18 cellular contexts compared by ENCODE assay signal in the genomic region with DNA sequence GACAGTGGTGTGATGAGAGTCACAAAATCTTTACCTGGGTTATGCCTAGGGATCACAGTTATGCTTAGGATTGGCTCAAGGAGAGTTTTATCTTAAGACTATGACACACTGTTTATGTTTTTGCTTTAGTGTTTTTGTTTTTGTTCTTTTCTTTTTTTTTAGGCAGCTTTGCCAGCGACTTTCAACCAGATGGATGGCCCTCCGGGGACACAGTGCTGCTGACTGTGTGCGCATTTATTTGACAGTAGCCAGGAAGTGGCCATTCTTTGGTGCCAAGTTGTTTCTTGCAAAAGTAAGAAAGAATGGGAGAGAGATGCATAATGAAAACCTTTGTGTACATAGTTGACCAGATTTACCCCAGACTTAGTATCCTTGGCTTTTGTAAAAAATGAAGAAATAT. TPM values are rescaled to one million over a fixed set of nuclear protein-coding genes. Genes with fewer than 3 reads are reported as not detected.
DNase-seq lines count a peak whose midpoint lies in the region; ATAC-seq, FAIRE-seq and TF ChIP-seq lines count a peak whose summit lies in the region.
"Had no signal": no experiment of that assay in that cellular context is flagged by ENCODE, and none has a peak within 500 bp of the region (broad histone marks: within the 10 kb centered on the region; RNA-seq: fewer than 3 reads in every experiment).

No MANE protein-coding gene starts in this region.

- H3K4ac ChIP-seq in H9 (ENCODE audit: low read depth, low read length), result no peak overlapping the region

- H3K27me3 Mint-ChIP-seq in H9 (ENCODE audit: low read depth), result no peaks in the 10 kb centered on the region

- in situ Hi-C loops in K562 (cut with MboI), result no loop called here

- DNase-seq in H9 (no peak), K562 (ENCODE audit: extremely low read depth in 1 of 4, low spot score in 3 of 4) (no peak), kidney (no peak), suprapubic skin (ENCODE audit: low spot score in 2 of 2) (no peak), T-helper 9 cell (no peak), NCI-H748 (lab: John Stamatoyannopoulos, UW; ENCODE audit: unreplicated experiment) (no peak), GM12891 (ENCODE audit: insufficient read length, low spot score) (no peak), GM19238 (ENCODE audit: insufficient read length, low spot score) (no peak)
- DNase-seq: activated CD4-positive, alpha-beta T cell treated with anti-CD3 and anti-CD28 coated beads, Interleukin-2, amount 50 U/mL, for 1 hour; activated naive CD4-positive, alpha-beta T cell treated with Interleukin-2 at 50 U/mL for 16 hours; NCI-H1417 treated with DMSO at 0.1 percent for 48 hours; NCI-H748 treated with DMSO at 0.1 percent for 48 hours; stimulated activated CD4-positive, alpha-beta T cell treated with anti-CD3 and anti-CD28 coated beads, Interleukin-4, amount 100 ng/mL, for 24 hours had no signal

- H3K9ac ChIP-seq in H9 (ENCODE audit: extremely low read depth, insufficient read length, low read length) (no peak overlapping the region), K562 (ENCODE audit: insufficient read depth in 1 of 2, low read depth in 2 of 2, low read length in 2 of 2) (no peak overlapping the region), kidney (ENCODE audit: low read length in 2 of 2) (no peak overlapping the region)

- H3K4me3 ChIP-seq in K562 (no peak overlapping the region), kidney (ENCODE audit: low read length in 2 of 2) (no peak overlapping the region), suprapubic skin (no peak overlapping the region)
- H3K4me3 ChIP-seq: coronary artery, HAP-1, ovary had no signal

- no peak for TF ChIP-seq EP300 in K562 (IDR thresholded peaks at IDR 0.05; ENCODE audit: low read length)
- TF ChIP-seq EP300 in suprapubic skin (IDR thresholded peaks at IDR 0.05), result no peak

- H3K79me2 ChIP-seq in H9 (ENCODE audit: insufficient read depth, low read length), result no peaks in the 10 kb centered on the region
- no peaks in the 10 kb centered on the region for H3K79me2 ChIP-seq in K562 (ENCODE audit: control insufficient read depth, insufficient read depth, low read length)

- H3K56ac ChIP-seq in H9 (ENCODE audit: insufficient read length, low read depth, low read length), result no peak overlapping the region

- intact Hi-C loops in K562 (cut with micrococcal nuclease) (no loop called here), kidney (cut with DNase I) (no loop called here)

- peaks cover 5 to 9% of the 10 kb centered on the region in 2 experiments for H3K4me1 Mint-ChIP-seq in H9

- no peak overlapping the region for H2BK20ac ChIP-seq in H9 (ENCODE audit: low read depth, low read length, poor library complexity, severe bottlenecking)

- H3K27me3 ChIP-seq in H9 (ENCODE audit: insufficient read depth, low read length), result no peaks in the 10 kb centered on the region
- no peaks in the 10 kb centered on the region for H3K27me3 ChIP-seq in K562 (ENCODE audit: control insufficient read depth in 2 of 2, insufficient read depth in 2 of 2, low read length in 2 of 2)
- no peaks in the 10 kb centered on the region for H3K27me3 ChIP-seq in suprapubic skin
- H3K27me3 ChIP-seq: ovary had no signal

- FAIRE-seq in K562 (lab: Jason Lieb, UNC), result no peak
- FAIRE-seq in kidney (lab: Jason Lieb, UNC), result no peak
- FAIRE-seq in GM12891 (lab: Jason Lieb, UNC), result no peak

- no peak overlapping the region for H2AFZ ChIP-seq in H9 (ENCODE audit: low read length)
- 0 out of 2 replicates have a peak overlapping the region, but pooled peaks have one; percentile 26 for H2AFZ ChIP-seq in K562 (ENCODE audit: low read depth, low read length)

- H3K4me3 Mint-ChIP-seq in H9, result no peak overlapping the region
- H3K4me3 Mint-ChIP-seq: stimulated activated naive CD8-positive, alpha-beta T cell treated with anti-CD3 and anti-CD28 coated beads, Interleukin-15, Interleukin-2, amounts not matched to agents 100 ng/mL and 50 ng/mL, for 24 hours had no signal

- no peak overlapping the region for H2BK15ac ChIP-seq in H9 (ENCODE audit: low read depth, low read length)

- peaks cover 2 to 4% (median 2%) of the 10 kb centered on the region in 3 experiments; a peak in 3 of 7 replicates for H3K36me3 Mint-ChIP-seq in H9 (ENCODE audit: insufficient read depth in 1 of 3, low read depth in 3 of 3)

- H3T11ph ChIP-seq in H9 (ENCODE audit: low read length), result no peak overlapping the region

- H3K9me1 ChIP-seq in K562 (ENCODE audit: control insufficient read depth, insufficient read depth, low read length), result no peaks in the 10 kb centered on the region

- H3K9me3 Mint-ChIP-seq in H9, result no peaks in the 10 kb centered on the region
- H3K9me3 Mint-ChIP-seq: stimulated activated naive CD8-positive, alpha-beta T cell treated with anti-CD3 and anti-CD28 coated beads, Interleukin-15, Interleukin-2, amounts not matched to agents 100 ng/mL and 50 ng/mL, for 24 hours had no signal

- no peaks in the 10 kb centered on the region for H3K79me1 ChIP-seq in H9 (ENCODE audit: insufficient read depth, low read depth, low read length, poor library complexity, severe bottlenecking)

- H4K20me1 ChIP-seq in H9 (ENCODE audit: control insufficient read depth, insufficient read depth, insufficient read length) (no peaks in the 10 kb centered on the region), K562 (replicated peaks; ENCODE audit: control insufficient read depth, insufficient read depth, low read length) (no peaks in the 10 kb centered on the region)

- H2BK5ac ChIP-seq in H9 (ENCODE audit: insufficient read length, low read length), result no peak overlapping the region

- H2BK12ac ChIP-seq in H9 (ENCODE audit: insufficient read length, low read depth, low read length), result no peak overlapping the region

- no peaks in the 10 kb centered on the region for H3K23me2 ChIP-seq in H9 (ENCODE audit: insufficient read length, low read depth, low read length, poor library complexity, severe bottlenecking)

- no peaks in the 10 kb centered on the region for H3K4me1 ChIP-seq in H9 (ENCODE audit: insufficient read depth, low read length)
- no peaks in the 10 kb centered on the region for H3K4me1 ChIP-seq in K562 (replicated peaks in 1 of 2; ENCODE audit: control insufficient read depth in 2 of 2, insufficient read depth in 2 of 2, low read length in 2 of 2)
- peaks cover 5 to 7% of the 10 kb centered on the region in 2 donors for H3K4me1 ChIP-seq in kidney (ENCODE audit: control insufficient read depth in 1 of 2, insufficient read depth in 1 of 2, low read depth in 1 of 2, low read length in 2 of 2)
- H3K4me1 ChIP-seq in suprapubic skin, result peaks cover 22% of the 10 kb centered on the region

- H3K4me2 ChIP-seq in H9 (ENCODE audit: insufficient read depth, insufficient read length, low read length) (no peak overlapping the region), K562 (ENCODE audit: insufficient read depth, low read length) (no peak overlapping the region)

- no peak overlapping the region for H4K8ac ChIP-seq in H9 (replicated peaks; ENCODE audit: insufficient read length, low read depth, low read length)

- H4K91ac ChIP-seq in H9 (ENCODE audit: insufficient read length, low read depth, low read length), result no peak overlapping the region

- no peak for ATAC-seq in K562
- ATAC-seq: left lobe of liver had no signal

- no peak overlapping the region for H4K5ac ChIP-seq in H9 (ENCODE audit: insufficient read length, low read depth, low read length)

- H3K23ac ChIP-seq in H9 (ENCODE audit: insufficient read length, low read depth, low read length), result no peak overlapping the region

- no peak overlapping the region for H3K14ac ChIP-seq in H9 (ENCODE audit: insufficient read depth, low read length)

- no peak overlapping the region for H2BK120ac ChIP-seq in H9 (ENCODE audit: low read depth, low read length, poor library complexity, severe bottlenecking)

- H3K9me3 ChIP-seq in H9 (ENCODE audit: control insufficient read depth, low read depth, low read length) (no peaks in the 10 kb centered on the region), K562 (replicated peaks; ENCODE audit: control insufficient read depth, insufficient read depth, low read depth, low read length) (no peaks in the 10 kb centered on the region), kidney (ENCODE audit: control insufficient read depth in 1 of 2, low read length in 2 of 2) (no peaks in the 10 kb centered on the region), suprapubic skin (no peaks in the 10 kb centered on the region)
- H3K9me3 ChIP-seq: HAP-1, ovary had no signal

- H3K27ac ChIP-seq in H9 (ENCODE audit: insufficient read length, low read depth, low read length), result no peak overlapping the region
- no peak overlapping the region for H3K27ac ChIP-seq in K562 (ENCODE audit: extremely low read depth, low read depth, low read length)
- H3K27ac ChIP-seq in kidney (ENCODE audit: low read depth in 2 of 2, low read length in 2 of 2), result peak overlapping the region; percentile 7 to 56
- H3K27ac ChIP-seq in suprapubic skin, result peak overlapping the region; percentile 58

- POLR2A ChIA-PET in K562 (lab: Yijun Ruan, JAX), result no interaction called here

- TF ChIP-seq POLR2A in K562 (conservative IDR thresholded peaks at IDR 0.05) (no peak), suprapubic skin (IDR thresholded peaks at IDR 0.05) (no peak), GM12891 (IDR thresholded peaks at IDR 0.05; ENCODE audit: low read depth, low read length) (no peak)

- no peak overlapping the region for H3K18ac ChIP-seq in H9 (ENCODE audit: insufficient read length, low read depth, low read length)

- WGBS in H9 (ENCODE audit: extremely low coverage, insufficient read length, low lambda C conversion rate), result no CpG with 5 or more reads among the region's 3 CpGs
- 56% methylated on average over 3 of the region's 3 CpGs for WGBS in K562 (ENCODE audit: insufficient coverage, low coverage, missing lambda C conversion rate)
- WGBS in suprapubic skin, result 44% methylated on average over 3 of the region's 3 CpGs

- H2AK5ac ChIP-seq in H9 (ENCODE audit: insufficient read length, low read length), result no peak overlapping the region

- H3K27ac Mint-ChIP-seq in H9, result peak overlapping the region in 2 of 3 experiments; percentile 23 to 44; a peak in 1 of 7 replicates
- H3K27ac Mint-ChIP-seq: stimulated activated naive CD8-positive, alpha-beta T cell treated with anti-CD3 and anti-CD28 coated beads, Interleukin-15, Interleukin-2, amounts not matched to agents 100 ng/mL and 50 ng/mL, for 24 hours had no signal

- no peaks in the 10 kb centered on the region for H3K36me3 ChIP-seq in K562 (ENCODE audit: control insufficient read depth, insufficient read depth, low read length)
- H3K36me3 ChIP-seq in kidney (ENCODE audit: control insufficient read depth in 1 of 2, insufficient read depth in 2 of 2, low read length in 2 of 2), result no peaks in the 10 kb centered on the region
- H3K36me3 ChIP-seq in suprapubic skin, result no peaks in the 10 kb centered on the region
- H3K36me3 ChIP-seq: HAP-1, ovary had no signal

- no peak for TF ChIP-seq CTCF in H9 (conservative IDR thresholded peaks at IDR 0.05)
- TF ChIP-seq CTCF in K562 (IDR thresholded peaks at IDR 0.05 in 2 of 3, conservative IDR thresholded peaks at IDR 0.05 in 1 of 3; ENCODE audit: insufficient read depth in 2 of 3, low read depth in 1 of 3, low read length in 3 of 3), result no peak
- TF ChIP-seq CTCF in kidney (IDR thresholded peaks at IDR 0.05; ENCODE audit: borderline replicate concordance, extremely low read depth, insufficient read depth), result no peak
- no peak for TF ChIP-seq CTCF in suprapubic skin (IDR thresholded peaks at IDR 0.05)

- BruUV-seq in K562 (replicated peaks; lab: Mats Ljungman, UMichigan), result no TSS peak

- TF ChIP-seq RAD21 in K562 (CRISPR knock-in tag; conservative IDR thresholded peaks at IDR 0.05 in 1 of 2, IDR thresholded peaks at IDR 0.05 in 1 of 2), result no peak

- CTCF ChIA-PET in K562 (lab: Yijun Ruan, JAX; ENCODE audit: low intra/inter-chr PET ratio), result no interaction called here

RNA-seq across cellular contexts. Expression of gene DYNC2LI1, which starts 15.1 kb away (rescaled TPM):
- total RNA-seq in H9 (2021) (8.1 and 8.5 TPM in 2 replicates), K562 (2014; rRNA removed) (12.4 and 23.8 TPM in 2 replicates), K562 (2014; rRNA removed; fragmentation: Illumina TruSeq; extraction: Trizol) (25.8 and 28.3 TPM in 2 replicates), K562 (2015; rRNA removed; fragmentation: Illumina TruSeq; extraction: Trizol) (20.2 and 25.3 TPM in 2 replicates), K562 (2021) (12.5 and 14.1 TPM in 2 replicates), kidney (41.5 TPM), suprapubic skin (10 to 100 TPM in 3 of 4 donors, 1 to 10 TPM in 1; 9.8 to 48.9 (median 21.2) TPM)
- 10.0 and 39.4 TPM in 2 replicates for total RNA-seq in K562 (2011; cell fraction: chromatin; rRNA removed; ENCODE audit: low replicate concordance)
- total RNA-seq in K562 (2011; cell fraction: nucleolus; rRNA removed), result 5.7 and 9.2 TPM in 2 replicates
- 15.2 and 21.2 TPM in 2 replicates for total RNA-seq in K562 (2011; cell fraction: nucleoplasm; rRNA removed)
- polyA plus RNA-seq in K562 (2011; rRNA removed) (33.3 and 42.2 TPM in 2 replicates), K562 (2014; fragmentation: Illumina TruSeq; extraction: Trizol) (20.3 and 22.5 TPM in 2 replicates), K562 (2014; fragmentation: Nextera tagmentation; extraction: Ambion mirVana) (10 to 100 TPM; 37.5 to 40.0 TPM), K562 (2014; rRNA removed) (25.3 and 26.3 TPM in 2 replicates), kidney (ENCODE audit: insufficient read depth, low read depth, low replicate concordance) (54.4 TPM)
- 4.6 and 12.2 TPM in 2 replicates for polyA plus RNA-seq in K562 (2011; cell fraction: cytosol; rRNA removed)
- 13.0 and 23.1 TPM in 2 replicates for polyA plus RNA-seq in K562 (2011; cell fraction: nucleus; rRNA removed)
- 12.7 and 24.7 TPM in 2 replicates for polyA plus RNA-seq in K562 (2012)
- polyA minus RNA-seq in K562 (2011; rRNA and poly(A)+ RNA removed), result 21.3 and 23.2 TPM in 2 replicates
- 2.5 and 10.7 TPM in 2 replicates for polyA minus RNA-seq in K562 (2011; cell fraction: cytosol; rRNA and poly(A)+ RNA removed)
- polyA minus RNA-seq in K562 (2011; cell fraction: nucleus; rRNA and poly(A)+ RNA removed), result 11.8 and 20.4 TPM in 2 replicates
- polyA plus RNA-seq in GM12891 (2012; ENCODE audit: low read depth, missing spikeins), result 13.7 TPM

Comparison
In these comparisons a context has a peak if more than half of its experiments do, and no peak if none do; other contexts are left out.
1. H3K27ac ChIP-seq: peak in kidney (2 of 2) and suprapubic skin (single experiment); none in H9 (single experiment) and K562 (single experiment).